In genomic region chr3:113559011-113559410, GRCh38 we compare ENCODE assay signal across 31 cellular contexts.
"Had no signal": no experiment of that assay in that cellular context is flagged by ENCODE, and none has a peak within 500 bp of the region (broad histone marks: within the 10 kb centered on the region; RNA-seq: fewer than 3 reads in every experiment).

No MANE protein-coding gene starts in this region.

- DNase-seq: activated CD4-positive, alpha-beta memory T cell treated with anti-CD3 and anti-CD28 coated beads for 36 hours; activated CD4-positive, alpha-beta T cell treated with anti-CD3 and anti-CD28 coated beads for 36 hours; activated CD4-positive, alpha-beta T cell treated with anti-CD3 and anti-CD28 coated beads, Interleukin-2, amount 10 ng/mL, durations not matched to agents 24 days and 14 days; activated CD4-positive, CD25-positive, alpha-beta regulatory T cell; activated CD4-positive, CD25-positive, alpha-beta regulatory T cell treated with anti-CD3 and anti-CD28 coated beads, Interleukin-2, amount 50 U/mL, for 72 hours; activated CD8-positive, alpha-beta memory T cell treated with anti-CD3 and anti-CD28 coated beads, Interleukin-2, amount 10 ng/mL, durations not matched to agents 7 days and 5 days; activated CD8-positive, alpha-beta memory T cell treated with anti-CD3 and anti-CD28 coated beads, Interleukin-2, amount 50 U/mL, for 4 hours; activated CD8-positive, alpha-beta T cell treated with anti-CD3 and anti-CD28 coated beads, Interleukin-2, amount 10 ng/mL, durations not matched to agents 7 days and 5 days; activated effector memory CD4-positive, alpha-beta T cell treated with anti-CD3 and anti-CD28 coated beads, Interleukin-2, amount 50 U/mL, for 16 hours; activated naive CD4-positive, alpha-beta T cell treated with anti-CD3 and anti-CD28 coated beads for 36 hours; activated naive CD8-positive, alpha-beta T cell treated with anti-CD3 and anti-CD28 coated beads for 36 hours; activated naive CD8-positive, alpha-beta T cell treated with anti-CD3 and anti-CD28 coated beads, Interleukin-2, amount 50 U/mL, for 24 hours; activated T-cell treated with anti-CD3 and anti-CD28 coated beads, Interleukin-2, amount 50 U/mL, for 1 hour; activated T-cell treated with anti-CD3 and anti-CD28 coated beads, Interleukin-2, amount 50 U/mL, for 48 hours; adrenal gland; amygdala; aorta; body of pancreas; central memory CD4-positive, alpha-beta T cell; cortex of kidney; dermis blood vessel endothelial cell; effector CD4-positive, alpha-beta T cell; effector memory CD8-positive, alpha-beta T cell; esophagus squamous epithelium; foreskin melanocyte; heart right ventricle; T1000 had no signal

- H3K27ac ChIP-seq: adrenal gland, body of pancreas, cardiac muscle cell, epithelial cell of prostate, esophagus squamous epithelium, gastroesophageal sphincter, heart right ventricle had no signal

- H3K4me3 ChIP-seq: adrenal gland, body of pancreas, cardiac muscle cell, esophagus squamous epithelium, gastroesophageal sphincter, heart right ventricle, hepatocyte had no signal
